Comparison of ENCODE assay signal across 1 cellular context in genomic region chr6:108168980-108169800, GRCh38.
TF ChIP-seq lines count a peak whose summit lies in the region.

No MANE protein-coding gene starts in this region.

TF ChIP-seq in H1, 55 proteins besides CTCF, POLR2A, EP300 and RAD21 (continued from another document):
- no peak for TF ChIP-seq CHD7 (IDR thresholded peaks at IDR 0.05; ENCODE audit: insufficient replicate concordance, low read length)
- peak; percentile 90 for TF ChIP-seq SUZ12 (IDR thresholded peaks at IDR 0.05; ENCODE audit: low read length)
- peak; percentile 94 for TF ChIP-seq EZH2 (IDR thresholded peaks at IDR 0.05; ENCODE audit: low read depth, low read length, severe bottlenecking)
- TF ChIP-seq TEAD4 (IDR thresholded peaks at IDR 0.05; ENCODE audit: low read depth, low read length): no peak
- TF ChIP-seq KDM5A (IDR thresholded peaks at IDR 0.05; ENCODE audit: low read length): no peak
